ENCODE assay signal across 16 cellular contexts in the genomic region with DNA sequence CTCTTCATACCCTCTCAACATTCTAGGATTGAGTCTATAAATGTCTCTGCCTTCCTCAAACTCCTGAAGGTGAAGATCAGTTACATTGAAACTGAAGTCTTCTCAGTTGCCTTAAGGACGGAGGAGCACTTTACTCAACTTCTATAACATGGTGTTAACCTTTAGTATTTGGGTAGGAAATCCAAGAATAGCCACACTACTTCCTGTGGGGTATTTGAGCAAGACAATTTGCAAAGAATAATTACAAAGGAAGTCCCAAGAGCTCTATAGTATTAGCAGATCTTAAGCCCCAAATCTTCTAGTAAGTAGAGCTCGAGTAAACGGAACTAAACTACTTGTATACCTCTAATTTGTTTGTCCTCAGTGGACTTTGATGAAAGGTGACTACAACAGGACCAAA.
DNase-seq lines count a peak whose midpoint lies in the region; ATAC-seq and TF ChIP-seq lines count a peak whose summit lies in the region.
"Had no signal": no experiment of that assay in that cellular context is flagged by ENCODE, and none has a peak within 500 bp of the region (broad histone marks: within the 10 kb centered on the region; RNA-seq: fewer than 3 reads in every experiment).

No MANE protein-coding gene starts in this region.

- CTCF ChIA-PET in CD8-positive, alpha-beta memory T cell (lab: Charles Lee) = no interaction called here

- H3K27ac ChIP-seq in CD8-positive, alpha-beta memory T cell (ENCODE audit: low read depth, low read length) = no peak overlapping the region
- H3K27ac ChIP-seq in lower lobe of right lung (no peak overlapping the region), breast epithelium (no peak overlapping the region)
- H3K27ac ChIP-seq: KMS-11 had no signal

- H3K27ac Mint-ChIP-seq in CD8-positive, alpha-beta memory T cell = peak overlapping the region in 7 of 8 donors; percentile 39 to 87 (median 75)
- peak overlapping the region; percentile 46 for H3K27ac Mint-ChIP-seq in activated naive CD8-positive, alpha-beta T cell
- H3K27ac Mint-ChIP-seq: nephron had no signal

- no peak for DNase-seq in CD8-positive, alpha-beta memory T cell
- DNase-seq in kidney glomerular epithelial cell (lab: John Stamatoyannopoulos, UW) = no peak
- no peak for DNase-seq in ureter (ENCODE audit: low spot score)
- DNase-seq in lower lobe of right lung = no peak
- no peak for DNase-seq in breast epithelium (ENCODE audit: low spot score in 2 of 2)
- DNase-seq: activated CD4-positive, CD25-positive, alpha-beta regulatory T cell; kidney; stimulated activated CD4-positive, alpha-beta T cell treated with anti-CD3 and anti-CD28 coated beads, Interleukin-12 subunit alpha, Interleukin-12 subunit beta, amount 100 ng/mL, for 4 hours; stimulated activated CD8-positive, alpha-beta memory T cell treated with anti-CD3 and anti-CD28 coated beads, Interleukin-4, amount 100 ng/mL, for 48 hours had no signal

- no peak overlapping the region for H3K4me3 ChIP-seq in CD8-positive, alpha-beta memory T cell (ENCODE audit: low read length)
- no peak overlapping the region for H3K4me3 ChIP-seq in lower lobe of right lung
- no peak overlapping the region for H3K4me3 ChIP-seq in breast epithelium

- no peaks in the 10 kb centered on the region for H3K9me3 ChIP-seq in CD8-positive, alpha-beta memory T cell (ENCODE audit: low read length)
- no peaks in the 10 kb centered on the region for H3K9me3 ChIP-seq in lower lobe of right lung
- H3K9me3 ChIP-seq in breast epithelium = no peaks in the 10 kb centered on the region

- H3K36me3 Mint-ChIP-seq in CD8-positive, alpha-beta memory T cell = peaks cover 34 to 82% (median 51%) of the 10 kb centered on the region in 3 donors
- H3K36me3 Mint-ChIP-seq in activated naive CD8-positive, alpha-beta T cell = peaks cover 53% of the 10 kb centered on the region

- TF ChIP-seq POLR2A in breast epithelium (IDR thresholded peaks at IDR 0.05) = no peak

- no peaks in the 10 kb centered on the region for H3K27me3 Mint-ChIP-seq in CD8-positive, alpha-beta memory T cell
- no peaks in the 10 kb centered on the region for H3K27me3 Mint-ChIP-seq in activated naive CD8-positive, alpha-beta T cell

- H3K9me3 Mint-ChIP-seq in CD8-positive, alpha-beta memory T cell = no peaks in the 10 kb centered on the region
- H3K9me3 Mint-ChIP-seq in activated naive CD8-positive, alpha-beta T cell (ENCODE audit: low read depth) = no peaks in the 10 kb centered on the region
- H3K9me3 Mint-ChIP-seq: activated naive CD4-positive, alpha-beta T cell treated with anti-CD3 and anti-CD28 coated beads, Interleukin-2, amount 50 U/mL, for 72 hours had no signal

- H3K4me1 Mint-ChIP-seq in CD8-positive, alpha-beta memory T cell = peaks cover 42 to 58% (median 52%) of the 10 kb centered on the region in 3 donors
- H3K4me1 Mint-ChIP-seq in activated naive CD8-positive, alpha-beta T cell (ENCODE audit: low read depth) = peaks cover 23% of the 10 kb centered on the region
- H3K4me1 Mint-ChIP-seq: nephron had no signal

- H3K36me3 ChIP-seq in CD8-positive, alpha-beta memory T cell (ENCODE audit: insufficient read depth, low read length) = peaks cover 15% of the 10 kb centered on the region
- H3K36me3 ChIP-seq in lower lobe of right lung (peaks cover 86% of the 10 kb centered on the region), breast epithelium (peaks cover 4% of the 10 kb centered on the region)

- peak overlapping the region in 6 of 7 donors; percentile 43 to 76 (median 64) for H3K4me3 Mint-ChIP-seq in CD8-positive, alpha-beta memory T cell
- peak overlapping the region; percentile 27 for H3K4me3 Mint-ChIP-seq in activated naive CD8-positive, alpha-beta T cell
- H3K4me3 Mint-ChIP-seq: nephron had no signal

- POLR2A ChIA-PET in CD8-positive, alpha-beta memory T cell (lab: Charles Lee) = interaction anchor here (1.0 kb wide), 1 partner anchor 25 kb away, joined by 4 read pairs; no protein-coding TSS in a partner anchor

- H3K27me3 ChIP-seq in CD8-positive, alpha-beta memory T cell (ENCODE audit: insufficient read depth, low read length, poor library complexity, severe bottlenecking) = no peaks in the 10 kb centered on the region
- H3K27me3 ChIP-seq in lower lobe of right lung (ENCODE audit: low read depth) (no peaks in the 10 kb centered on the region), breast epithelium (no peaks in the 10 kb centered on the region)

- intact Hi-C loops in lower lobe of right lung (cut with DNase I) (no loop called here), breast epithelium (cut with DNase I; ENCODE audit: low total_unique reads) (no loop called here)

- TF ChIP-seq CTCF in lower lobe of right lung (IDR thresholded peaks at IDR 0.05) (no peak), breast epithelium (IDR thresholded peaks at IDR 0.05) (no peak)

- peaks cover 18% of the 10 kb centered on the region for H3K4me1 ChIP-seq in CD8-positive, alpha-beta memory T cell (ENCODE audit: insufficient read depth, low read length)
- H3K4me1 ChIP-seq in lower lobe of right lung (no peaks in the 10 kb centered on the region), breast epithelium (no peaks in the 10 kb centered on the region)

- peak; percentile 64 for ATAC-seq in GM18867 (IDR thresholded peaks at IDR 0.05; ENCODE audit: unreplicated experiment)
- ATAC-seq in HG03378 (IDR thresholded peaks at IDR 0.05; ENCODE audit: unreplicated experiment) = peak; percentile 81
- ATAC-seq in lower lobe of right lung = no peak
- ATAC-seq: activated naive CD4-positive, alpha-beta T cell treated with anti-CD3 and anti-CD28 coated beads, Interleukin-2, amount 50 U/mL, for 72 hours; Right ventricle myocardium inferior had no signal

Comparison
In these comparisons a context has a peak if more than half of its experiments do, and no peak if none do; other contexts are left out.
1. ATAC-seq: peak in GM18867 (single experiment) and HG03378 (single experiment); none in lower lobe of right lung (0 of 2).